ENCODE assay signal across 20 cellular contexts in genomic region chr18:8435376-8435775, GRCh38.
"Had no signal": no experiment of that assay in that cellular context is flagged by ENCODE, and none has a peak within 500 bp of the region (broad histone marks: within the 10 kb centered on the region; RNA-seq: fewer than 3 reads in every experiment).

No MANE protein-coding gene starts in this region.

- H3K27ac Mint-ChIP-seq: naive thymus-derived CD8-positive, alpha-beta T cell; progenitor cell of endocrine pancreas had no signal

- H3K4me1 Mint-ChIP-seq: naive thymus-derived CD8-positive, alpha-beta T cell had no signal

- H3K36me3 ChIP-seq: heart left ventricle, ovary, stomach, thoracic aorta, transverse colon had no signal

- H3K4me1 ChIP-seq: heart left ventricle, stomach, transverse colon had no signal

- ATAC-seq: esophagus mucosa; heart left ventricle; left colon; naive thymus-derived CD8-positive, alpha-beta T cell; right cardiac atrium had no signal

- H3K27me3 ChIP-seq: heart left ventricle, ovary, stomach, transverse colon had no signal

- H3K27ac ChIP-seq: heart left ventricle, ovary, stomach, thoracic aorta, transverse colon had no signal

- FAIRE-seq: colon, endometrium, frontal cortex, small intestine had no signal

- DNase-seq: effector CD8-positive, alpha-beta T cell; heart left ventricle; hippocampal formation; left colon; mammary epithelial cell; naive thymus-derived CD8-positive, alpha-beta T cell; ovary; right cardiac atrium; small intestine; stimulated activated CD4-positive, alpha-beta T cell treated with anti-CD3 and anti-CD28 coated beads, Interleukin-12 subunit alpha, Interleukin-12 subunit beta, amount 100 ng/mL, for 4 hours; stimulated activated naive CD4-positive, alpha-beta T cell; stomach; substantia nigra; transverse colon had no signal

- H3K4me3 Mint-ChIP-seq: naive thymus-derived CD8-positive, alpha-beta T cell had no signal

- H3K4me3 ChIP-seq: heart left ventricle, ovary, stomach, thoracic aorta, transverse colon had no signal

- H3K9me3 ChIP-seq: ovary, transverse colon had no signal
